8 cellular contexts compared by ENCODE assay signal in the genomic region with DNA sequence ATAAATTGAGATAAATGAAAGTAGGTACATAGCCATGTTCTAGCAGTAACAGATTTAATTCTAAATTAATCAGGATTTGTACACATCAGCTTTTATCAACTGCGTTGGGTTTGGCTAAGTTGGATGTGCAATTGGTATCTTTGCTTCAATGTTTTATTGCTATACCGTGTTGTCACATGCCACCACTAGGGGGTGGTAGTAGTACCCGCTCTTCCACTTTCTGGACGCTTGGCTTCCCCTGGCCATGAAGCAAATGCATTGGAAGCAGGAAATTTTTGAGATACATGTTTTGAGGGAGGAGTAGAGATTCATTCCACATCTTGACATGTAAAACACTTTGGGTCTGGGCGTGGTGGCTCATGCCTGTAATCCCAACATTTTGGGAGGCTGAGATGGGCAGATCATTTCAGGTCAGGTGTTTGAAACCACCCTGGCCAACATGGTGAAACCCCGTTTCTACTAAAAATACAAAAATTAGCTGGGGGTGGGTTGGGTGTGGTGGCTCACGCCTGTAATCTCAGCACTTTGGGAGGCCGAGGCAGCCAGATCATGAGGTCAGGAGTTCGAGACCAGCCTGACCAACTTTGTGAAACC. TPM values are rescaled to one million over a fixed set of nuclear protein-coding genes. Genes with fewer than 3 reads are reported as not detected.
DNase-seq lines count a peak whose midpoint lies in the region; ATAC-seq, FAIRE-seq and TF ChIP-seq lines count a peak whose summit lies in the region.

No MANE protein-coding gene starts in this region.

- peaks cover 6% of the 10 kb centered on the region for H3K27me3 Mint-ChIP-seq in T-helper 17 cell

- H3K9me1 ChIP-seq in keratinocyte (ENCODE audit: control insufficient read depth, extremely low read depth, insufficient read depth, low read length): no peaks in the 10 kb centered on the region

- H3K4me1 ChIP-seq in keratinocyte (ENCODE audit: control insufficient read depth, extremely low read depth, insufficient read depth, low read length): no peaks in the 10 kb centered on the region

- no peak overlapping the region for H3K27ac Mint-ChIP-seq in T-helper 17 cell

- DNase-seq in NCI-H446 (lab: John Stamatoyannopoulos, UW) (peak; percentile 11 to 55), NCI-H446 treated with DMSO at 0.1 percent for 48 hours (lab: John Stamatoyannopoulos, UW) (no peak), NAMALWA (ENCODE audit: low spot score) (peak; percentile 76), T-helper 17 cell (peak in 2 of 3 donors; percentile 9 to 22), T47D (ENCODE audit: low read depth in 1 of 2, low spot score in 1 of 2) (peak; percentile 43 to 86), keratinocyte (ENCODE audit: low read depth, low spot score) (no peak)
- DNase-seq in stimulated activated CD4-positive, alpha-beta T cell treated with anti-CD3 and anti-CD28 coated beads, Interleukin-4, amount 100 ng/mL, for 24 hours: peak; percentile 32

- no peaks in the 10 kb centered on the region for H3K79me2 ChIP-seq in keratinocyte (ENCODE audit: control insufficient read depth, insufficient read depth, low read length)

- H3K4me3 ChIP-seq in keratinocyte (ENCODE audit: control insufficient read depth in 2 of 3, extremely low read depth in 1 of 3, insufficient read depth in 2 of 3, low read depth in 1 of 3, low read length in 3 of 3): no peak overlapping the region

- H3K27me3 ChIP-seq in keratinocyte (ENCODE audit: control insufficient read depth, extremely low read depth, insufficient read depth, low read length): no peaks in the 10 kb centered on the region

- H3K36me3 Mint-ChIP-seq in T-helper 17 cell (ENCODE audit: low read depth): no peaks in the 10 kb centered on the region

- peaks cover 2% of the 10 kb centered on the region for H3K4me1 Mint-ChIP-seq in T-helper 17 cell

- peak; percentile 63 for ATAC-seq in T-helper 17 cell
- no peak for ATAC-seq in HG02678 (IDR thresholded peaks at IDR 0.05; ENCODE audit: unreplicated experiment)

- H3K36me3 ChIP-seq in keratinocyte (ENCODE audit: control insufficient read depth in 2 of 2, extremely low read depth in 1 of 2, insufficient read depth in 2 of 2, low read length in 2 of 2): no peaks in the 10 kb centered on the region

- in situ Hi-C loops in T47D (cut with HindIII; ENCODE audit: low pct_unique_long_range_greater_than_20kb, low sequenced_read_pairs): no loop called here

- H3K9me3 ChIP-seq in T-helper 17 cell (ENCODE audit: control insufficient read depth, low read length, poor library complexity, severe bottlenecking) (no peaks in the 10 kb centered on the region), keratinocyte (ENCODE audit: control insufficient read depth, low read depth, low read length) (no peaks in the 10 kb centered on the region)

- FAIRE-seq in keratinocyte (lab: Jason Lieb, UNC): peak; percentile 62

- H2AFZ ChIP-seq in keratinocyte (ENCODE audit: control insufficient read depth, low read length): no peak overlapping the region

- no peak overlapping the region for H3K4me2 ChIP-seq in keratinocyte (ENCODE audit: control insufficient read depth, extremely low read depth, insufficient read depth, low read depth, low read length)

- no peak overlapping the region for H3K27ac ChIP-seq in keratinocyte (ENCODE audit: control insufficient read depth, insufficient read depth, low read length)

- H3K9ac ChIP-seq in keratinocyte (ENCODE audit: control insufficient read depth, extremely low read depth, insufficient read depth, low read length): no peak overlapping the region

- H4K20me1 ChIP-seq in keratinocyte (ENCODE audit: control insufficient read depth, extremely low read depth, insufficient read depth, low read length): no peaks in the 10 kb centered on the region

- no peak overlapping the region for H3K4me3 Mint-ChIP-seq in T-helper 17 cell

- dilution Hi-C loops in keratinocyte (cut with MboI; ENCODE audit: extremely low pct_ligation_motif_present, low sequenced_read_pairs): no loop called here

- peak; percentile 83 to 86 (median 84) for TF ChIP-seq CTCF in keratinocyte (optimal IDR thresholded peaks at IDR 0.05 in 1 of 3, IDR thresholded peaks at IDR 0.05 in 1 of 3, conservative IDR thresholded peaks at IDR 0.05 in 1 of 3; ENCODE audit: extremely low read depth in 1 of 3, insufficient read depth in 2 of 3, low read length in 3 of 3)

RNA-seq across cellular contexts. Expression of a gene that starts 58.6 kb away (rescaled TPM):
- not detected for total RNA-seq in T-helper 17 cell
- 14.7 to 19.6 TPM (median 19.1 TPM) in 3 replicates for polyA plus RNA-seq in keratinocyte
- 7.7 TPM for polyA plus RNA-seq in keratinocyte (2011; ENCODE audit: low read depth)
- 5.5 and 9.0 TPM in 2 replicates for polyA plus RNA-seq in keratinocyte (2011; cell fraction: cytosol; rRNA removed)
- polyA plus RNA-seq in keratinocyte (2011; cell fraction: nucleus; rRNA removed): 9.6 and 10.0 TPM in 2 replicates
- 19.2 and 19.8 TPM in 2 replicates for polyA plus RNA-seq in keratinocyte (2012; ENCODE audit: low replicate concordance)
- polyA minus RNA-seq in keratinocyte: 33.1 to 37.7 TPM (median 37.6 TPM) in 3 replicates
- polyA minus RNA-seq in keratinocyte (2011; cell fraction: cytosol; rRNA and poly(A)+ RNA removed): 5.4 TPM
- polyA minus RNA-seq in keratinocyte (2011; cell fraction: nucleus; rRNA and poly(A)+ RNA removed): 5.2 and 6.7 TPM in 2 replicates

Comparison
In these comparisons a context has a peak if more than half of its experiments do, and no peak if none do; other contexts are left out.
1. DNase-seq: peak in NCI-H446 (2 of 2), NAMALWA (single experiment), T-helper 17 cell (2 of 3), T47D (2 of 2) and stimulated activated CD4-positive, alpha-beta T cell treated with anti-CD3 and anti-CD28 coated beads, Interleukin-4, amount 100 ng/mL, for 24 hours (single experiment); none in NCI-H446 treated with DMSO at 0.1 percent for 48 hours (single experiment) and keratinocyte (single experiment).